In genomic region chr10:116364808-116365207, GRCh38 we compare ENCODE assay signal across 29 cellular contexts. TPM values are rescaled to one million over a fixed set of nuclear protein-coding genes. Genes with fewer than 3 reads are reported as not detected.
"Had no signal": no experiment of that assay in that cellular context is flagged by ENCODE, and none has a peak within 500 bp of the region (broad histone marks: within the 10 kb centered on the region; RNA-seq: fewer than 3 reads in every experiment).

No MANE protein-coding gene starts in this region.

- H3K4me2 ChIP-seq: SK-N-SH had no signal

- DNase-seq: activated CD4-positive, alpha-beta memory T cell treated with anti-CD3 and anti-CD28 coated beads, Interleukin-2, amount 10 ng/mL, durations not matched to agents 7 days and 5 days; activated CD4-positive, alpha-beta T cell treated with anti-CD3 and anti-CD28 coated beads for 36 hours; activated CD4-positive, alpha-beta T cell treated with anti-CD3 and anti-CD28 coated beads, Interleukin-2, amount 50 U/mL, for 1 hour; activated gamma-delta T cell treated with Interleukin-2 at 50 U/mL for 16 hours; activated naive CD4-positive, alpha-beta T cell treated with anti-CD3 and anti-CD28 coated beads, Interleukin-2, amount 10 ng/mL, durations not matched to agents 7 days and 5 days; activated naive CD8-positive, alpha-beta T cell treated with anti-CD3 and anti-CD28 coated beads for 36 hours; activated T-cell treated with anti-CD3 and anti-CD28 coated beads for 4 hours; activated T-cell treated with anti-CD3 and anti-CD28 coated beads, Interleukin-2, amount 50 U/mL, for 48 hours; brain microvascular endothelial cell; NCI-H1092; NCI-H146; NCI-H187 treated with DMSO at 0.1 percent for 48 hours; NCI-H2081 treated with DMSO at 0.1 percent for 48 hours; NCI-H2171 treated with DMSO at 0.1 percent for 48 hours; NCI-H446; NCI-H524; NCI-H748 treated with DMSO at 0.1 percent for 48 hours; SK-N-SH; T-helper 1 cell; WERI-Rb-1 had no signal

- ATAC-seq: activated CD4-positive, alpha-beta T cell treated with anti-CD3 and anti-CD28 coated beads for 36 hours; activated T-helper 17 cell treated with anti-CD3 and anti-CD28 coated beads, Interleukin-2, amount 50 U/mL, for 72 hours had no signal

- H3K9ac ChIP-seq: SK-N-SH had no signal

- H3K4me3 ChIP-seq: cardiac muscle cell had no signal

- H3K27ac ChIP-seq: brain microvascular endothelial cell, cardiac muscle cell, WERI-Rb-1 had no signal

- H3K36me3 ChIP-seq: brain microvascular endothelial cell, cardiac muscle cell, WERI-Rb-1 had no signal

- H3K9me3 ChIP-seq: SK-N-SH had no signal

- H3K27me3 ChIP-seq: brain microvascular endothelial cell, cardiac muscle cell had no signal

RNA-seq across cellular contexts. Expression of gene CCDC172, which starts 40.6 kb away (rescaled TPM):
- total RNA-seq: activated CD4-positive, alpha-beta memory T cell treated with anti-CD3 and anti-CD28 coated beads, Interleukin-2, amount 10 ng/mL, durations not matched to agents 7 days and 5 days; activated CD4-positive, alpha-beta T cell treated with anti-CD3 and anti-CD28 coated beads for 36 hours; activated CD8-positive, alpha-beta memory T cell treated with anti-CD3 and anti-CD28 coated beads for 36 hours; activated naive CD8-positive, alpha-beta T cell treated with anti-CD3 and anti-CD28 coated beads for 36 hours; activated T-helper 17 cell treated with anti-CD3 and anti-CD28 coated beads, Interleukin-2, amount 50 U/mL, for 72 hours; cardiac muscle cell; LHCN-M2; MCF 10A; OCI-LY7; RPMI7951; T-helper 2 cell treated with Interferon-gamma antibody and Interleukin-4, amounts not matched to agents 100 ng/mL and 5 ng/mL, for 36 hours had no signal
- polyA plus RNA-seq: adipose tissue, cardiac muscle cell, SK-N-SH had no signal
